In the genomic region with DNA sequence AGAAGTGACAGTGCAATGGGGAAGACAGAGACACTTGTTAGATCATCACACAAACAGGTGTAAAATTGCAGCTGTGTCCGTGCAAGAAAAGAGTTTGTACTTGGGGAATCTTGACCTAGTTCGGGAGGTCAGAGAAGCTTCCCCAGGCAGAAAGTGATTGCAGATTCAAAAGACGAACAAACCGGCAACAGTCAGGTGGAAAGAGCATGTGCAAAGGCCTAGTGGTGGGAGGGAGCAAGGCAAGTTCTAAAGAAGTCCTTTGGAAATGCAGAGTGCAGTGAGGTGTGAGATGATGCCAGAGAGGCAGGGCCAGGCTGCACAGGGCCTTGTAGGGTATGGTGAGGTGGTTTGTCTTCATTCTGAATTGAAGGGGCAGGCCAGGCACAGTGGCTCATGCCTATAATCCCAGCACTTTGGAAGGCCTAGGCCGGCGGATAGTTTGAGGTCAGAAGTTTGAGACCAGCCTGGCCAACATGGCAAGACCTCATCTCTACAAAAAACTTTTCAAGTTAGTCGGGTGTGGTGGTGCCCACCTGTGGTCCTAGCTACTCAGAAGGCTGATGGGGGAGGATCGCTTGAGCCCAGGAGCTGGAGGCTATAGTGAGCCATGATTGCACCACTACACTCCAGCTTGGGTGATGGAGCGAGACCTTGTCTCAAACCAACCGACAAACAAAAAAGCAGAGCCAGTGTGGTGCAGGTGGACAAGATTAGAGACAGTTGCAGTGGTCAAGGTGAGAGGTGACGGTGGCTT, we compare ENCODE assay signal across 22 cellular contexts. TPM values are rescaled to one million over a fixed set of nuclear protein-coding genes. Genes with fewer than 3 reads are reported as not detected.
DNase-seq lines count a peak whose midpoint lies in the region; ATAC-seq, FAIRE-seq and TF ChIP-seq lines count a peak whose summit lies in the region.
"Had no signal": no experiment of that assay in that cellular context is flagged by ENCODE, and none has a peak within 500 bp of the region (broad histone marks: within the 10 kb centered on the region; RNA-seq: fewer than 3 reads in every experiment).

No MANE protein-coding gene starts in this region.

- peaks cover 40 to 53% (median 46%) of the 10 kb centered on the region in 4 experiments for H3K27me3 ChIP-seq in H1 (replicated peaks in 1 of 4; ENCODE audit: control insufficient read depth in 3 of 4, extremely low read depth in 1 of 4, insufficient read depth in 3 of 4, low read length in 3 of 4)

- peak; percentile 24 for FAIRE-seq in H1 (lab: Jason Lieb, UNC)
- FAIRE-seq: keratinocyte, TTC549 had no signal

- peaks cover 0 to 12% (median 6%) of the 10 kb centered on the region in 4 experiments; a peak in 5 of 7 replicates for H3K4me1 ChIP-seq in H1 (replicated peaks in 1 of 4; ENCODE audit: control insufficient read depth in 3 of 4, insufficient read depth in 4 of 4, low read length in 3 of 4)
- H3K4me1 ChIP-seq in mucosa of descending colon (ENCODE audit: low read depth), result peaks cover 12% of the 10 kb centered on the region

- H2AK5ac ChIP-seq in H1 (ENCODE audit: low read depth, low read length), result peak overlapping the region; percentile 5; the same call in 1 of the 2 replicates

- CTCF ChIA-PET in H1 (lab: Charles Lee; ENCODE audit: partially characterized antibody), result interaction anchor here (0.6 to 5.0 kb wide), 13 partner anchors 10 to 322 kb away, joined by 3 to 37 read pairs (median 4); partner anchors contain the start of genes DGCR2 and SLC25A1

- H3K4me3 ChIP-seq in GM12864 (ENCODE audit: low read depth, low read length) (no peak overlapping the region), H1 (ENCODE audit: extremely low read depth in 1 of 4, insufficient read depth in 2 of 4, low read depth in 3 of 4, low read length in 4 of 4) (no peak overlapping the region), mucosa of descending colon (no peak overlapping the region)
- H3K4me3 ChIP-seq: esophagus muscularis mucosa, gastrocnemius medialis, GM23248, lower lobe of right lung had no signal

- H3K9me3 ChIP-seq in H1 (ENCODE audit: insufficient read depth in 2 of 2, low read depth in 1 of 2, low read length in 1 of 2) (0 out of 4 replicates have a peak, but pooled peaks cover 0 to 2% of the 10 kb centered on the region in 2 experiments), mucosa of descending colon (no peaks in the 10 kb centered on the region)
- H3K9me3 ChIP-seq: esophagus muscularis mucosa, gastrocnemius medialis, lower lobe of right lung had no signal

- H2BK120ac ChIP-seq in H1 (replicated peaks; ENCODE audit: low read depth, low read length), result no peak overlapping the region

- no peak overlapping the region for H4K5ac ChIP-seq in H1 (ENCODE audit: insufficient read length, low read depth, low read length)

- intact Hi-C loops in mucosa of descending colon (cut with DNase I, micrococcal nuclease), result no loop called here

- no peak overlapping the region for H3K18ac ChIP-seq in H1 (ENCODE audit: extremely low read depth, low read length)

- TF ChIP-seq EP300 in H1 (IDR thresholded peaks at IDR 0.05; ENCODE audit: borderline replicate concordance in 1 of 2, low read depth in 2 of 2, low read length in 2 of 2), result no peak

- H2BK5ac ChIP-seq in H1 (ENCODE audit: low read depth, low read length), result no peak overlapping the region

- H3K14ac ChIP-seq in H1 (ENCODE audit: insufficient read length), result no peak overlapping the region

- no peak for TF ChIP-seq POLR2A in H1 (IDR thresholded peaks at IDR 0.05; ENCODE audit: control extremely low read depth in 1 of 2, low read depth in 2 of 2, low read length in 2 of 2)

- ATAC-seq in mucosa of descending colon (no peak), HG03135 (IDR thresholded peaks at IDR 0.05; ENCODE audit: unreplicated experiment) (no peak)
- ATAC-seq: activated CD4-positive, alpha-beta T cell treated with anti-CD3 and anti-CD28 coated beads for 36 hours; gastrocnemius medialis; lower lobe of right lung; stimulated activated naive CD8-positive, alpha-beta T cell treated with anti-CD3 and anti-CD28 coated beads, Interleukin-15, amount 100 ng/mL, for 72 hours had no signal

- H3K36me3 ChIP-seq in H1 (ENCODE audit: control insufficient read depth in 2 of 4, insufficient read depth in 4 of 4, low read length in 3 of 4) (peaks cover 4 to 14% (median 7%) of the 10 kb centered on the region in 4 experiments; a peak in 5 of 8 replicates), mucosa of descending colon (ENCODE audit: low read depth) (no peaks in the 10 kb centered on the region)

- no peak for TF ChIP-seq RAD21 in H1 (IDR thresholded peaks at IDR 0.05 in 1 of 2, conservative IDR thresholded peaks at IDR 0.05 in 1 of 2; ENCODE audit: low read depth in 2 of 2, low read length in 2 of 2)

- peaks cover 0 to 10% of the 10 kb centered on the region in 2 experiments; a peak in 2 of 4 replicates for H3K79me2 ChIP-seq in H1 (ENCODE audit: control insufficient read depth in 1 of 2, insufficient read depth in 2 of 2, low read length in 2 of 2)

- H3K27ac ChIP-seq in H1 (ENCODE audit: low read depth, low read length), result no peak overlapping the region
- H3K27ac ChIP-seq: esophagus muscularis mucosa, gastrocnemius medialis, GM23248, lower lobe of right lung had no signal

- H4K20me1 ChIP-seq in H1 (replicated peaks in 1 of 2; ENCODE audit: control insufficient read depth in 1 of 2, insufficient read depth in 2 of 2, low read length in 2 of 2), result peaks cover 2 to 7% of the 10 kb centered on the region in 2 experiments

- no peaks in the 10 kb centered on the region; the same call in 1 of the 2 replicates for H3K79me1 ChIP-seq in H1 (ENCODE audit: low read depth, low read length)

- WGBS in H1 (ENCODE audit: extremely low coverage in 1 of 2, insufficient coverage in 1 of 2, insufficient read length in 1 of 2, insufficient replicate concordance in 2 of 2, low coverage in 1 of 2, low lambda C conversion rate in 2 of 2, missing lambda C conversion rate in 1 of 2), 2 experiments, result 89% methylated on average over 11 of the region's 11 CpGs; no CpG with 5 or more reads in 1 of the 2 experiments

- peak; percentile 16 for TF ChIP-seq CTCF in GM12864 (IDR thresholded peaks at IDR 0.05; ENCODE audit: low read depth, low read length, missing control alignments)
- TF ChIP-seq CTCF in H1 (IDR thresholded peaks at IDR 0.05; ENCODE audit: control extremely low read depth in 1 of 3, insufficient read depth in 1 of 3, low read depth in 1 of 3, low read length in 3 of 3), result peak in 1 of 3 experiments; percentile 27; a peak in 1 of 4 replicates
- no peak for TF ChIP-seq CTCF in mucosa of descending colon (IDR thresholded peaks at IDR 0.05)

- no peak overlapping the region for H2AFZ ChIP-seq in H1 (ENCODE audit: low read length)
- H2AFZ ChIP-seq: GM23248 had no signal

- H3K4me2 ChIP-seq in H1 (ENCODE audit: insufficient read depth in 1 of 2, low read depth in 2 of 2, low read length in 2 of 2), result no peak overlapping the region; a peak in 1 of 4 replicates

- H2BK20ac ChIP-seq in H1 (ENCODE audit: low read length), result no peak overlapping the region

- peaks cover 12% of the 10 kb centered on the region; the same call in 1 of the 2 replicates for H3K23me2 ChIP-seq in H1 (ENCODE audit: low read depth, low read length)

- no peak overlapping the region for H3K4ac ChIP-seq in H1 (replicated peaks; ENCODE audit: insufficient read length, low read depth, low read length)

- H4K8ac ChIP-seq in H1 (ENCODE audit: extremely low read depth, insufficient read depth, low read length), result no peak overlapping the region

- peak overlapping the region; percentile 19 for H3K56ac ChIP-seq in H1 (replicated peaks; ENCODE audit: insufficient read length, low read depth, low read length)

- no peak overlapping the region for H4K91ac ChIP-seq in H1 (replicated peaks; ENCODE audit: insufficient read length, low read length)

- POLR2A ChIA-PET in H1 (lab: Charles Lee; ENCODE audit: partially characterized antibody), result interaction anchor here (1.1 kb wide), 1 partner anchor 23 kb away, joined by 3 read pairs; no protein-coding TSS in a partner anchor

- H3K9ac ChIP-seq in H1 (replicated peaks in 1 of 4; ENCODE audit: extremely low read depth in 1 of 4, low read depth in 3 of 4, low read length in 3 of 4), result no peak overlapping the region
- H3K9ac ChIP-seq: GM23248 had no signal

- H2BK15ac ChIP-seq in H1 (ENCODE audit: low read length), result 0 out of 2 replicates have a peak overlapping the region, but pooled peaks have one; percentile 36

- no peak overlapping the region for H3K23ac ChIP-seq in H1 (ENCODE audit: insufficient read length)

- DNase-seq in GM12864 (ENCODE audit: low read depth), result no peak
- DNase-seq in HT-29 (ENCODE audit: low spot score), result peak; percentile 22
- no peak for DNase-seq in H1 (ENCODE audit: low read depth in 1 of 2, low spot score in 2 of 2)
- no peak for DNase-seq in NCI-H2107 (lab: John Stamatoyannopoulos, UW)
- no peak for DNase-seq in mucosa of descending colon
- DNase-seq: activated CD4-positive, alpha-beta T cell treated with anti-CD3 and anti-CD28 coated beads for 36 hours; activated naive CD8-positive, alpha-beta T cell treated with anti-CD3 and anti-CD28 coated beads for 36 hours; CD4-positive, CD25-positive, alpha-beta regulatory T cell; gastrocnemius medialis; GM23248; lower lobe of right lung; NCI-H1105 treated with DMSO at 0.1 percent for 48 hours; Right ventricle myocardium superior; stimulated activated CD4-positive, alpha-beta T cell treated with anti-CD3 and anti-CD28 coated beads, Interleukin-4, amount 100 ng/mL, for 4 hours; stimulated activated naive CD8-positive, alpha-beta T cell treated with anti-CD3 and anti-CD28 coated beads, Interleukin-15, amount 100 ng/mL, for 72 hours; trophoblast cell had no signal

- H2BK12ac ChIP-seq in H1 (ENCODE audit: low read depth, low read length), result peak overlapping the region; percentile 22; the same call in 1 of the 2 replicates

RNA-seq across cellular contexts. Expression of gene ESS2, which starts 1.9 kb away (rescaled TPM):
- total RNA-seq in HT-29 (2014; rRNA removed; shearing (Covaris generic)), result 18.1 and 23.4 TPM in 2 replicates
- total RNA-seq in H1 (2021; fragmentation: NEBNext Ultra II Directional; extraction: Animal tissue kit (Norgen Biotek cat#: 25700)), result 16.0 and 18.6 TPM in 2 replicates
- polyA plus RNA-seq in H1 (2011; rRNA removed), result 12.2 and 16.7 TPM in 2 replicates
- polyA plus RNA-seq in H1 (2011; cell fraction: cytosol; rRNA removed), result 18.9 TPM
- polyA plus RNA-seq in H1 (2011; cell fraction: nucleus; rRNA removed), result 17.1 TPM
- polyA plus RNA-seq in H1 (2012, experiment 1 of 2), result 10.7 to 15.4 TPM (median 14.2 TPM) in 4 replicates
- polyA plus RNA-seq in H1 (2012, experiment 2 of 2), result 10.9 TPM
- polyA plus RNA-seq in H1 (2013, experiment 1 of 2), result 9.0 TPM
- polyA plus RNA-seq in H1 (2013, experiment 2 of 2), result 9.0 TPM
- 4.1 and 5.7 TPM in 2 replicates for polyA minus RNA-seq in H1 (2011; rRNA and poly(A)+ RNA removed)
- polyA minus RNA-seq in H1 (2011; cell fraction: cytosol; rRNA and poly(A)+ RNA removed), result 5.6 TPM
- 4.3 TPM for polyA minus RNA-seq in H1 (2011; cell fraction: nucleus; rRNA and poly(A)+ RNA removed)
- total RNA-seq in mucosa of descending colon, result 10 to 100 TPM; 10.2 to 18.1 (median 11.0) TPM

RNA-seq across cellular contexts. Expression of gene GSC2, which starts 3.7 kb away (rescaled TPM):
- not detected in 2 replicates for total RNA-seq in HT-29 (2014; rRNA removed; shearing (Covaris generic))
- 0.42 and 0.48 TPM in 2 replicates for total RNA-seq in H1 (2021; fragmentation: NEBNext Ultra II Directional; extraction: Animal tissue kit (Norgen Biotek cat#: 25700))
- 0.17 and 0.19 TPM in 2 replicates for polyA plus RNA-seq in H1 (2011; rRNA removed)
- polyA plus RNA-seq in H1 (2011; cell fraction: cytosol; rRNA removed), result 0.08 TPM
- polyA plus RNA-seq in H1 (2011; cell fraction: nucleus; rRNA removed), result not detected
- 0.31 TPM in 2 of 4 replicates, not detected in the others for polyA plus RNA-seq in H1 (2012, experiment 1 of 2)
- polyA plus RNA-seq in H1 (2012, experiment 2 of 2), result not detected
- polyA plus RNA-seq in H1 (2013, experiment 1 of 2), result 0.04 TPM
- 0.09 TPM for polyA plus RNA-seq in H1 (2013, experiment 2 of 2)
- polyA minus RNA-seq in H1 (2011; rRNA and poly(A)+ RNA removed), result not detected in 2 replicates
- polyA minus RNA-seq in H1 (2011; cell fraction: cytosol; rRNA and poly(A)+ RNA removed), result not detected
- not detected for polyA minus RNA-seq in H1 (2011; cell fraction: nucleus; rRNA and poly(A)+ RNA removed)
- not detected for total RNA-seq in mucosa of descending colon
- total RNA-seq: activated CD4-positive, alpha-beta T cell treated with anti-CD3 and anti-CD28 coated beads for 36 hours; activated naive CD8-positive, alpha-beta T cell treated with anti-CD3 and anti-CD28 coated beads for 36 hours; activated T-helper 2 cell treated with anti-CD3 and anti-CD28 coated beads, Interferon-gamma antibody, Interleukin-2, Interleukin-4, amounts not matched to agents 10 μg/mL and 5 μg/mL and 100 μg/mL, durations not matched to agents 14 hours and 24 hours and 36 hours; CD4-positive, CD25-positive, alpha-beta regulatory T cell; cerebellum; esophagus muscularis mucosa; gastrocnemius medialis; GM23248; lower lobe of right lung; Right ventricle myocardium superior had no signal
- polyA plus RNA-seq: CD4-positive, CD25-positive, alpha-beta regulatory T cell; GM23248; keratinocyte had no signal

RNA-seq across cellular contexts. Expression of gene TSSK2, which starts 15.3 kb away (rescaled TPM):
- total RNA-seq in HT-29 (2014; rRNA removed; shearing (Covaris generic)), result not detected in 2 replicates
- not detected in 2 replicates for total RNA-seq in H1 (2021; fragmentation: NEBNext Ultra II Directional; extraction: Animal tissue kit (Norgen Biotek cat#: 25700))
- polyA plus RNA-seq in H1 (2011; rRNA removed), result not detected in 2 replicates
- not detected for polyA plus RNA-seq in H1 (2011; cell fraction: cytosol; rRNA removed)
- not detected for polyA plus RNA-seq in H1 (2011; cell fraction: nucleus; rRNA removed)
- not detected in 4 replicates for polyA plus RNA-seq in H1 (2012, experiment 1 of 2)
- polyA plus RNA-seq in H1 (2012, experiment 2 of 2), result not detected
- polyA plus RNA-seq in H1 (2013, experiment 1 of 2), result not detected
- polyA plus RNA-seq in H1 (2013, experiment 2 of 2), result 0.02 TPM
- polyA minus RNA-seq in H1 (2011; rRNA and poly(A)+ RNA removed), result 0.13 TPM in 1 of 2 replicates, not detected in the other
- polyA minus RNA-seq in H1 (2011; cell fraction: cytosol; rRNA and poly(A)+ RNA removed), result not detected
- not detected for polyA minus RNA-seq in H1 (2011; cell fraction: nucleus; rRNA and poly(A)+ RNA removed)
- total RNA-seq in mucosa of descending colon, result not detected
- total RNA-seq: activated CD4-positive, alpha-beta T cell treated with anti-CD3 and anti-CD28 coated beads for 36 hours; activated naive CD8-positive, alpha-beta T cell treated with anti-CD3 and anti-CD28 coated beads for 36 hours; activated T-helper 2 cell treated with anti-CD3 and anti-CD28 coated beads, Interferon-gamma antibody, Interleukin-2, Interleukin-4, amounts not matched to agents 10 μg/mL and 5 μg/mL and 100 μg/mL, durations not matched to agents 14 hours and 24 hours and 36 hours; CD4-positive, CD25-positive, alpha-beta regulatory T cell; cerebellum; esophagus muscularis mucosa; GM23248; lower lobe of right lung; Right ventricle myocardium superior had no signal
- polyA plus RNA-seq: CD4-positive, CD25-positive, alpha-beta regulatory T cell; GM23248; keratinocyte had no signal

RNA-seq across cellular contexts. Expression of gene DGCR2, which starts 24.2 kb away (rescaled TPM):
- 105 and 114 TPM in 2 replicates for total RNA-seq in HT-29 (2014; rRNA removed; shearing (Covaris generic))
- 62.2 and 65.5 TPM in 2 replicates for total RNA-seq in H1 (2021; fragmentation: NEBNext Ultra II Directional; extraction: Animal tissue kit (Norgen Biotek cat#: 25700))
- polyA plus RNA-seq in H1 (2011; rRNA removed), result 42.3 and 74.8 TPM in 2 replicates
- polyA plus RNA-seq in H1 (2011; cell fraction: cytosol; rRNA removed), result 42.6 TPM
- polyA plus RNA-seq in H1 (2011; cell fraction: nucleus; rRNA removed), result 58.0 TPM
- polyA plus RNA-seq in H1 (2012, experiment 1 of 2), result 49.8 to 57.4 TPM (median 51.5 TPM) in 4 replicates
- 59.6 TPM for polyA plus RNA-seq in H1 (2012, experiment 2 of 2)
- polyA plus RNA-seq in H1 (2013, experiment 1 of 2), result 53.6 TPM
- 60.2 TPM for polyA plus RNA-seq in H1 (2013, experiment 2 of 2)
- 47.2 and 62.3 TPM in 2 replicates for polyA minus RNA-seq in H1 (2011; rRNA and poly(A)+ RNA removed)
- polyA minus RNA-seq in H1 (2011; cell fraction: cytosol; rRNA and poly(A)+ RNA removed), result 46.5 TPM
- 33.3 TPM for polyA minus RNA-seq in H1 (2011; cell fraction: nucleus; rRNA and poly(A)+ RNA removed)
- total RNA-seq in mucosa of descending colon, result 100 to 1,000 TPM in 1 of 3 donors, 10 to 100 TPM in 2; 68.4 to 100 (median 79.8) TPM

RNA-seq across cellular contexts. Expression of gene SLC25A1, which starts 32.1 kb away (rescaled TPM):
- 462 and 466 TPM in 2 replicates for total RNA-seq in HT-29 (2014; rRNA removed; shearing (Covaris generic))
- 148 and 157 TPM in 2 replicates for total RNA-seq in H1 (2021; fragmentation: NEBNext Ultra II Directional; extraction: Animal tissue kit (Norgen Biotek cat#: 25700))
- 110 and 183 TPM in 2 replicates for polyA plus RNA-seq in H1 (2011; rRNA removed)
- polyA plus RNA-seq in H1 (2011; cell fraction: cytosol; rRNA removed), result 111 TPM
- 127 TPM for polyA plus RNA-seq in H1 (2011; cell fraction: nucleus; rRNA removed)
- 74.1 to 161 TPM (median 156 TPM) in 4 replicates for polyA plus RNA-seq in H1 (2012, experiment 1 of 2)
- 175 TPM for polyA plus RNA-seq in H1 (2012, experiment 2 of 2)
- 102 TPM for polyA plus RNA-seq in H1 (2013, experiment 1 of 2)
- 94.5 TPM for polyA plus RNA-seq in H1 (2013, experiment 2 of 2)
- polyA minus RNA-seq in H1 (2011; rRNA and poly(A)+ RNA removed), result 47.6 and 69.7 TPM in 2 replicates
- polyA minus RNA-seq in H1 (2011; cell fraction: cytosol; rRNA and poly(A)+ RNA removed), result 67.6 TPM
- 43.8 TPM for polyA minus RNA-seq in H1 (2011; cell fraction: nucleus; rRNA and poly(A)+ RNA removed)
- 100 to 1,000 TPM in 2 of 3 donors, 10 to 100 TPM in 1; 88.3 to 165 (median 135) TPM for total RNA-seq in mucosa of descending colon
